8 cellular contexts compared by ENCODE assay signal in genomic region chr4:40736910-40737309, GRCh38. TPM values are rescaled to one million over a fixed set of nuclear protein-coding genes. Genes with fewer than 3 reads are reported as not detected.
DNase-seq lines count a peak whose midpoint lies in the region; ATAC-seq and TF ChIP-seq lines count a peak whose summit lies in the region.

No MANE protein-coding gene starts in this region.

- H3K9me3 ChIP-seq in cardiac muscle cell (ENCODE audit: low read depth): no peaks in the 10 kb centered on the region
- H3K9me3 ChIP-seq in mesenchymal stem cell (ENCODE audit: control insufficient read depth, low read length): no peaks in the 10 kb centered on the region

- H3K79me1 ChIP-seq in mesenchymal stem cell (replicated peaks; ENCODE audit: low read length, poor library complexity, severe bottlenecking): no peaks in the 10 kb centered on the region

- H2BK5ac ChIP-seq in mesenchymal stem cell (ENCODE audit: low read depth, low read length, poor library complexity, severe bottlenecking): no peak overlapping the region

- ATAC-seq in Right ventricle myocardium superior (ENCODE audit: poor library complexity): no peak

- no peak overlapping the region for H4K91ac ChIP-seq in mesenchymal stem cell (ENCODE audit: low read length)

- H3K36me3 Mint-ChIP-seq in activated CD4-positive, alpha-beta memory T cell treated with anti-CD3 and anti-CD28 coated beads for 36 hours: no peaks in the 10 kb centered on the region

- H3K27me3 Mint-ChIP-seq in activated CD4-positive, alpha-beta memory T cell treated with anti-CD3 and anti-CD28 coated beads for 36 hours: peaks cover 5% of the 10 kb centered on the region

- H3K36me3 ChIP-seq in cardiac muscle cell: no peaks in the 10 kb centered on the region
- H3K36me3 ChIP-seq in mesenchymal stem cell (ENCODE audit: control insufficient read depth in 1 of 2, insufficient read depth in 2 of 2, low read depth in 1 of 2, low read length in 2 of 2): no peaks in the 10 kb centered on the region

- H3K27me3 ChIP-seq in cardiac muscle cell: no peaks in the 10 kb centered on the region
- peaks cover 0 to 3% of the 10 kb centered on the region in 2 experiments for H3K27me3 ChIP-seq in mesenchymal stem cell (ENCODE audit: control insufficient read depth in 1 of 2, insufficient read depth in 1 of 2, low read length in 2 of 2)

- POLR2A ChIA-PET in activated CD4-positive, alpha-beta memory T cell treated with anti-CD3 and anti-CD28 coated beads for 36 hours (lab: Charles Lee): no interaction called here

- CTCF ChIA-PET in activated CD4-positive, alpha-beta memory T cell treated with anti-CD3 and anti-CD28 coated beads for 36 hours (lab: Charles Lee): interaction anchor here (1.0 to 7.4 kb wide), 5 partner anchors 39 to 188 kb away, joined by 3 to 86 read pairs (median 10); no protein-coding TSS in a partner anchor

- TF ChIP-seq CTCF in cardiac muscle cell (IDR thresholded peaks at IDR 0.05; ENCODE audit: low read depth, low read length): peak; percentile 38

- H3K4me1 ChIP-seq in cardiac muscle cell (ENCODE audit: low read depth) (no peaks in the 10 kb centered on the region), mesenchymal stem cell (ENCODE audit: control insufficient read depth, insufficient read depth, low read depth, low read length) (no peaks in the 10 kb centered on the region)

- no peak overlapping the region for H4K8ac ChIP-seq in mesenchymal stem cell (ENCODE audit: low read length)

- H2BK120ac ChIP-seq in mesenchymal stem cell (ENCODE audit: low read depth, low read length): no peak overlapping the region

- H3K4me1 Mint-ChIP-seq in activated CD4-positive, alpha-beta memory T cell treated with anti-CD3 and anti-CD28 coated beads for 36 hours (ENCODE audit: low read depth): peaks cover 3% of the 10 kb centered on the region

- no peak overlapping the region for H2AK5ac ChIP-seq in mesenchymal stem cell (ENCODE audit: low read length, severe bottlenecking)

- H3K9me3 Mint-ChIP-seq in activated CD4-positive, alpha-beta memory T cell treated with anti-CD3 and anti-CD28 coated beads for 36 hours: no peaks in the 10 kb centered on the region

- no peak overlapping the region for H2BK12ac ChIP-seq in mesenchymal stem cell (ENCODE audit: low read length in 2 of 2)

- DNase-seq in cardiac muscle cell (ENCODE audit: low read depth in 1 of 2, low spot score in 1 of 2) (peak; percentile 38 to 72), Right ventricle myocardium superior (no peak), NCI-H1436 treated with DMSO at 0.1 percent for 48 hours (lab: John Stamatoyannopoulos, UW) (peak; percentile 12), astrocyte of the hippocampus (ENCODE audit: low read depth, low spot score) (peak; percentile 48), mesenchymal stem cell (peak; percentile 47)
- no peak for DNase-seq in activated CD4-positive, alpha-beta T cell treated with anti-CD3 and anti-CD28 coated beads for 1 hour
- DNase-seq in stimulated activated CD4-positive, alpha-beta T cell treated with anti-CD3 and anti-CD28 coated beads, Interleukin-2, amount 100 ng/mL, for 48 hours: no peak
- no peak for DNase-seq in activated CD4-positive, alpha-beta memory T cell treated with anti-CD3 and anti-CD28 coated beads for 36 hours

- intact Hi-C loops in Right ventricle myocardium superior (cut with DNase I): loop anchor here (5.0 kb wide), 1 partner anchor 160 kb away; no protein-coding TSS in a partner anchor
- intact Hi-C loops in activated CD4-positive, alpha-beta memory T cell treated with anti-CD3 and anti-CD28 coated beads for 36 hours (cut with micrococcal nuclease): loop anchor here (1.0 kb wide), 3 partner anchors 104 to 187 kb away; no protein-coding TSS in a partner anchor

- no peak overlapping the region for H3K4me3 Mint-ChIP-seq in activated CD4-positive, alpha-beta memory T cell treated with anti-CD3 and anti-CD28 coated beads for 36 hours

- no peak overlapping the region for H3K9ac ChIP-seq in mesenchymal stem cell (ENCODE audit: low read length)

- H3K18ac ChIP-seq in mesenchymal stem cell (ENCODE audit: low read depth in 1 of 2, low read length in 2 of 2): no peak overlapping the region

- no peak overlapping the region for H3K4me2 ChIP-seq in mesenchymal stem cell (ENCODE audit: low read length, poor library complexity, severe bottlenecking)

- H3K27ac ChIP-seq in cardiac muscle cell: no peak overlapping the region
- no peak overlapping the region for H3K27ac ChIP-seq in mesenchymal stem cell (ENCODE audit: low read length, poor library complexity, severe bottlenecking)

- no peak overlapping the region for H3K14ac ChIP-seq in mesenchymal stem cell (ENCODE audit: low read length in 2 of 2)

- no peak overlapping the region for H3K23ac ChIP-seq in mesenchymal stem cell (ENCODE audit: low read length in 2 of 2)

- H2AFZ ChIP-seq in mesenchymal stem cell (ENCODE audit: low read depth, low read length): no peak overlapping the region

- no peak overlapping the region for H3K4me3 ChIP-seq in cardiac muscle cell
- no peak overlapping the region for H3K4me3 ChIP-seq in mesenchymal stem cell (ENCODE audit: insufficient read depth in 1 of 2, low read depth in 1 of 2, low read length in 2 of 2)

- no CpG with 5 or more reads among the region's 1 CpG for WGBS in mesenchymal stem cell

- no peak overlapping the region for H3K27ac Mint-ChIP-seq in activated CD4-positive, alpha-beta memory T cell treated with anti-CD3 and anti-CD28 coated beads for 36 hours

- H2BK15ac ChIP-seq in mesenchymal stem cell (ENCODE audit: low read depth, poor library complexity, severe bottlenecking): no peak overlapping the region

- H3K4ac ChIP-seq in mesenchymal stem cell (ENCODE audit: low read depth in 1 of 2, low read length in 2 of 2): no peak overlapping the region

RNA-seq across cellular contexts. Expression of gene NSUN7, which starts 12.8 kb away (rescaled TPM):
- total RNA-seq in cardiac muscle cell (5.5 and 9.9 TPM in 2 replicates), Right ventricle myocardium superior (1.5 TPM)
- polyA plus RNA-seq in cardiac muscle cell: 3.4 and 12.4 TPM in 2 replicates
- polyA plus RNA-seq in mesenchymal stem cell (2013, experiment 1 of 2): 1.7 TPM
- 1.9 TPM for polyA plus RNA-seq in mesenchymal stem cell (2013, experiment 2 of 2)
- under 1 TPM; 0.07 to 0.10 TPM for total RNA-seq in activated CD4-positive, alpha-beta memory T cell treated with anti-CD3 and anti-CD28 coated beads for 36 hours

Comparison
In these comparisons a context has a peak if more than half of its experiments do, and no peak if none do; other contexts are left out.
1. DNase-seq: peak in cardiac muscle cell (2 of 2), NCI-H1436 treated with DMSO at 0.1 percent for 48 hours (single experiment), astrocyte of the hippocampus (single experiment) and mesenchymal stem cell (single experiment); none in Right ventricle myocardium superior (single experiment), activated CD4-positive, alpha-beta T cell treated with anti-CD3 and anti-CD28 coated beads for 1 hour (single experiment), stimulated activated CD4-positive, alpha-beta T cell treated with anti-CD3 and anti-CD28 coated beads, Interleukin-2, amount 100 ng/mL, for 48 hours (0 of 2) and activated CD4-positive, alpha-beta memory T cell treated with anti-CD3 and anti-CD28 coated beads for 36 hours (single experiment).